Comparison of ENCODE assay signal across 8 cellular contexts in genomic region chr17:44221072-44221861, GRCh38. TPM values are rescaled to one million over a fixed set of nuclear protein-coding genes. Genes with fewer than 3 reads are reported as not detected.
DNase-seq lines count a peak whose midpoint lies in the region; ATAC-seq and TF ChIP-seq lines count a peak whose summit lies in the region.

No MANE protein-coding gene starts in this region.

- CTCF ChIA-PET in activated CD4-positive, alpha-beta memory T cell treated with anti-CD3 and anti-CD28 coated beads for 36 hours (lab: Charles Lee): interaction anchor here (0.6 to 5.0 kb wide), 13 partner anchors 10 to 302 kb away, joined by 3 to 86 read pairs (median 3); partner anchors contain the start of genes GRN, HDAC5 and TMUB2

- H3K36me3 ChIP-seq in BLaER1 treated with 17β-estradiol and CSF1 and Interleukin-3, amounts not matched to agents 10 nM and 100 nM: peaks cover 4 to 17% (median 12%) of the 10 kb centered on the region in 11 experiments; a peak in 20 of 22 replicates
- H3K36me3 ChIP-seq in ectodermal cell (ENCODE audit: control insufficient read depth, insufficient read depth, low read length): peaks cover 5% of the 10 kb centered on the region

- DNase-seq in HL-60 (ENCODE audit: low read depth in 1 of 2, low spot score in 1 of 2) (peak in 1 of 2 experiments; percentile 84), NCI-H748 treated with DMSO at 0.1 percent for 48 hours (lab: John Stamatoyannopoulos, UW) (peak; percentile 51), lower leg skin (ENCODE audit: low spot score in 2 of 2) (peak; percentile 77 to 93)
- DNase-seq in activated CD4-positive, alpha-beta memory T cell treated with anti-CD3 and anti-CD28 coated beads for 36 hours: peak; percentile 79
- DNase-seq in stimulated activated CD4-positive, alpha-beta T cell treated with anti-CD3 and anti-CD28 coated beads, TNF-alpha, amount 100 ng/mL, for 24 hours (ENCODE audit: low read depth in 3 of 3): peak in 2 of 3 experiments; percentile 39 to 63

- WGBS in ectodermal cell, 2 experiments: 0% methylated on average over 53 to 54 of the region's 54 CpGs
- 1% methylated on average over 47 to 54 of the region's 54 CpGs for WGBS in lower leg skin, 2 donors

- H3K4me1 ChIP-seq in BLaER1 treated with 17β-estradiol and CSF1 and Interleukin-3, amounts not matched to agents 10 nM and 100 nM: peaks cover 27 to 33% (median 30%) of the 10 kb centered on the region in 10 experiments
- H3K4me1 ChIP-seq in ectodermal cell (ENCODE audit: control insufficient read depth, insufficient read depth, low read length): peaks cover 14% of the 10 kb centered on the region

- intact Hi-C loops in activated CD4-positive, alpha-beta memory T cell treated with anti-CD3 and anti-CD28 coated beads for 36 hours (cut with micrococcal nuclease): loop anchor here (2.0 kb wide), 1 partner anchor 80 kb away; the partner anchor contains the start of gene HROB
- intact Hi-C loops in lower leg skin (cut with DNase I; ENCODE audit: low total_unique reads): no loop called here

- TF ChIP-seq POLR2A in lower leg skin (IDR thresholded peaks at IDR 0.05): no peak

- H3K4me3 ChIP-seq in BLaER1 treated with 17β-estradiol and CSF1 and Interleukin-3, amounts not matched to agents 10 nM and 100 nM: peak overlapping the region; percentile 70 to 100 (median 98)
- H3K4me3 ChIP-seq in HL-60 (replicated peaks; ENCODE audit: insufficient read depth, low read length): peak overlapping the region; percentile 60
- peak overlapping the region; percentile 72 for H3K4me3 ChIP-seq in ectodermal cell (ENCODE audit: insufficient read depth, low read depth, low read length)
- H3K4me3 ChIP-seq in lower leg skin (ENCODE audit: low read depth, poor library complexity, severe bottlenecking): peak overlapping the region; percentile 31

- H3K27ac ChIP-seq in BLaER1 treated with 17β-estradiol and CSF1 and Interleukin-3, amounts not matched to agents 10 nM and 100 nM: peak overlapping the region; percentile 75 to 100 (median 99)
- peak overlapping the region; percentile 96 for H3K27ac ChIP-seq in HL-60 (replicated peaks)
- no peak overlapping the region for H3K27ac ChIP-seq in ectodermal cell (ENCODE audit: insufficient read depth, low read depth, low read length, poor library complexity, severe bottlenecking)

- peak overlapping the region; percentile 88 to 100 (median 99) for H3K9ac ChIP-seq in BLaER1 treated with 17β-estradiol and CSF1 and Interleukin-3, amounts not matched to agents 10 nM and 100 nM

- TF ChIP-seq CTCF in HL-60 (IDR thresholded peaks at IDR 0.05; ENCODE audit: insufficient read depth, low read length) (no peak), lower leg skin (IDR thresholded peaks at IDR 0.05) (no peak)

- ATAC-seq in HG03442 (IDR thresholded peaks at IDR 0.05; ENCODE audit: unreplicated experiment): no peak

- H3K36me3 Mint-ChIP-seq in activated CD4-positive, alpha-beta memory T cell treated with anti-CD3 and anti-CD28 coated beads for 36 hours: peaks cover 17% of the 10 kb centered on the region

- peaks cover 17 to 20% (median 19%) of the 10 kb centered on the region in 11 experiments; a peak in 17 of 22 replicates for H4K20me1 ChIP-seq in BLaER1 treated with 17β-estradiol and CSF1 and Interleukin-3, amounts not matched to agents 10 nM and 100 nM

- no peaks in the 10 kb centered on the region for H3K9me3 Mint-ChIP-seq in activated CD4-positive, alpha-beta memory T cell treated with anti-CD3 and anti-CD28 coated beads for 36 hours

- POLR2A ChIA-PET in activated CD4-positive, alpha-beta memory T cell treated with anti-CD3 and anti-CD28 coated beads for 36 hours (lab: Charles Lee): interaction anchor here (0.5 to 3.6 kb wide), 17 partner anchors 10 to 1297 kb away, joined by 3 to 43 read pairs (median 4); partner anchors contain the start of genes ATXN7L3, GRN, HDAC5 and TMUB2

- H3K4me2 ChIP-seq in BLaER1 treated with 17β-estradiol and CSF1 and Interleukin-3, amounts not matched to agents 10 nM and 100 nM: peak overlapping the region; percentile 75 to 98 (median 94)

- peak overlapping the region; percentile 83 for H3K27ac Mint-ChIP-seq in activated CD4-positive, alpha-beta memory T cell treated with anti-CD3 and anti-CD28 coated beads for 36 hours

- H3K9me3 ChIP-seq in BLaER1 treated with 17β-estradiol and CSF1 and Interleukin-3, amounts not matched to agents 10 nM and 100 nM (replicated peaks in 1 of 11): no peaks in the 10 kb centered on the region
- no peaks in the 10 kb centered on the region for H3K9me3 ChIP-seq in ectodermal cell (ENCODE audit: control insufficient read depth, low read length)

- H3K4me1 Mint-ChIP-seq in activated CD4-positive, alpha-beta memory T cell treated with anti-CD3 and anti-CD28 coated beads for 36 hours (ENCODE audit: low read depth): peaks cover 13% of the 10 kb centered on the region

- H3K27me3 ChIP-seq in BLaER1 treated with 17β-estradiol and CSF1 and Interleukin-3, amounts not matched to agents 10 nM and 100 nM: no peaks in the 10 kb centered on the region
- no peaks in the 10 kb centered on the region for H3K27me3 ChIP-seq in HL-60 (ENCODE audit: insufficient read depth, poor library complexity, severe bottlenecking)
- H3K27me3 ChIP-seq in ectodermal cell (ENCODE audit: control insufficient read depth, insufficient read depth, low read length, poor library complexity, severe bottlenecking): no peaks in the 10 kb centered on the region

- no peaks in the 10 kb centered on the region for H3K27me3 Mint-ChIP-seq in activated CD4-positive, alpha-beta memory T cell treated with anti-CD3 and anti-CD28 coated beads for 36 hours

- H3K4me3 Mint-ChIP-seq in activated CD4-positive, alpha-beta memory T cell treated with anti-CD3 and anti-CD28 coated beads for 36 hours: peak overlapping the region; percentile 85

RNA-seq across cellular contexts. Expression of gene UBTF, which starts 1.8 kb away (rescaled TPM):
- 100 to 1,000 TPM; 112 to 118 TPM for total RNA-seq in activated CD4-positive, alpha-beta memory T cell treated with anti-CD3 and anti-CD28 coated beads for 36 hours
- 72.5 TPM for polyA plus RNA-seq in ectodermal cell (2013, experiment 1 of 4)
- 71.0 TPM for polyA plus RNA-seq in ectodermal cell (2013, experiment 2 of 4)
- polyA plus RNA-seq in ectodermal cell (2013, experiment 3 of 4): 48.0 TPM
- 49.3 TPM for polyA plus RNA-seq in ectodermal cell (2013, experiment 4 of 4)
- total RNA-seq in lower leg skin: 10 to 100 TPM; 62.4 to 70.8 (median 65.7) TPM

RNA-seq across cellular contexts. Expression of gene ATXN7L3, which starts 21.6 kb away (rescaled TPM):
- total RNA-seq in activated CD4-positive, alpha-beta memory T cell treated with anti-CD3 and anti-CD28 coated beads for 36 hours: 10 to 100 TPM; 63.4 to 69.7 TPM
- polyA plus RNA-seq in ectodermal cell (2013, experiment 1 of 4): 87.9 TPM
- polyA plus RNA-seq in ectodermal cell (2013, experiment 2 of 4): 95.0 TPM
- 70.0 TPM for polyA plus RNA-seq in ectodermal cell (2013, experiment 3 of 4)
- polyA plus RNA-seq in ectodermal cell (2013, experiment 4 of 4): 80.2 TPM
- 10 to 100 TPM; 62.4 to 77.9 (median 67.8) TPM for total RNA-seq in lower leg skin

RNA-seq across cellular contexts. Expression of gene TMUB2, which starts 34.5 kb away (rescaled TPM):
- 10 to 100 TPM; 21.8 to 21.9 TPM for total RNA-seq in activated CD4-positive, alpha-beta memory T cell treated with anti-CD3 and anti-CD28 coated beads for 36 hours
- polyA plus RNA-seq in ectodermal cell (2013, experiment 1 of 4): 41.7 TPM
- polyA plus RNA-seq in ectodermal cell (2013, experiment 2 of 4): 44.8 TPM
- 38.3 TPM for polyA plus RNA-seq in ectodermal cell (2013, experiment 3 of 4)
- polyA plus RNA-seq in ectodermal cell (2013, experiment 4 of 4): 42.5 TPM
- total RNA-seq in lower leg skin: 10 to 100 TPM; 23.4 to 44.5 (median 34.8) TPM

RNA-seq across cellular contexts. Expression of gene SLC4A1, which starts 46.7 kb away (rescaled TPM):
- total RNA-seq in activated CD4-positive, alpha-beta memory T cell treated with anti-CD3 and anti-CD28 coated beads for 36 hours: not detected
- not detected for polyA plus RNA-seq in ectodermal cell (2013, experiment 1 of 4)
- polyA plus RNA-seq in ectodermal cell (2013, experiment 2 of 4): 0.12 TPM
- polyA plus RNA-seq in ectodermal cell (2013, experiment 3 of 4): not detected
- polyA plus RNA-seq in ectodermal cell (2013, experiment 4 of 4): 0.08 TPM
- total RNA-seq in lower leg skin: 1 to 10 TPM in 1 of 4 donors, not detected in 3; 2.4 TPM

RNA-seq across cellular contexts. Expression of gene ASB16, which starts 50.8 kb away (rescaled TPM):
- under 1 TPM in 1 of 2 experiments, not detected in 1; 0.19 TPM for total RNA-seq in activated CD4-positive, alpha-beta memory T cell treated with anti-CD3 and anti-CD28 coated beads for 36 hours
- not detected for polyA plus RNA-seq in ectodermal cell (2013, experiment 1 of 4)
- 0.18 TPM for polyA plus RNA-seq in ectodermal cell (2013, experiment 2 of 4)
- polyA plus RNA-seq in ectodermal cell (2013, experiment 3 of 4): not detected
- polyA plus RNA-seq in ectodermal cell (2013, experiment 4 of 4): 0.20 TPM
- 1 to 10 TPM in 1 of 4 donors, not detected in 3; 1.1 TPM for total RNA-seq in lower leg skin

Comparison
In these comparisons a context has a peak if more than half of its experiments do, and no peak if none do; other contexts are left out.
1. H3K4me3 ChIP-seq: peak in every context shown above with its lines; median percentile 98 in BLaER1 treated with 17β-estradiol and CSF1 and Interleukin-3, amounts not matched to agents 10 nM and 100 nM; 72 in ectodermal cell; 60 in HL-60; 31 in lower leg skin.